In the genomic region with DNA sequence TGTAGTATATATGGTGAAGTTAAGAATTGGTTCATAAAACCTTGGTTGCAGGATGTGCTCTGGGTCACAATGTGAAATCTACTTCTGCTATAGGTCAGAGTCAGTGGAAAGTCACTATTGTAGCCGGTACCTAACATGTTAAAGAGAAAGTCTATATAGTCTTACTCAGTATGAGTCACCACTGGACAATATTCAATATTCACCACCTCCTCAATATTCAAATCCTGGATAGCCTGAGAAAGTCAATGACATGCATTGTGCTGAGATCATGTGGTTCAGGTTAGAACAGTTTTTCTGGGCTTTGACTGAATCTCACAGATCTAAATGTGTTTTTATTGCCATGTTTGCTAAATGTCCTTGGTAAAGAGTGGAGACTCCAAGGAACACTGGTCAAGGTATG, we compare ENCODE assay signal across 2 cellular contexts.
TF ChIP-seq lines count a peak whose summit lies in the region.

No MANE protein-coding gene starts in this region.

TF ChIP-seq in SK-N-SH, 30 proteins besides CTCF, POLR2A, EP300 and RAD21 (continued from another document):
- TF ChIP-seq RXRA (IDR thresholded peaks at IDR 0.05; ENCODE audit: borderline replicate concordance, low read depth) = no peak
- TF ChIP-seq FOSL2 (IDR thresholded peaks at IDR 0.05; ENCODE audit: borderline replicate concordance, low read depth) = peak; percentile 48; the same call in 1 of the 2 replicates

TF ChIP-seq in SK-N-SH treated with all-trans-retinoic acid at 6 μM for 48 hours, 23 proteins besides CTCF, POLR2A, EP300 and RAD21 (continued from another document):
- no peak for TF ChIP-seq ARNTL (CRISPR knock-in tag; IDR thresholded peaks at IDR 0.05; ENCODE audit: borderline replicate concordance, low read depth)
- TF ChIP-seq, protein P1, sequence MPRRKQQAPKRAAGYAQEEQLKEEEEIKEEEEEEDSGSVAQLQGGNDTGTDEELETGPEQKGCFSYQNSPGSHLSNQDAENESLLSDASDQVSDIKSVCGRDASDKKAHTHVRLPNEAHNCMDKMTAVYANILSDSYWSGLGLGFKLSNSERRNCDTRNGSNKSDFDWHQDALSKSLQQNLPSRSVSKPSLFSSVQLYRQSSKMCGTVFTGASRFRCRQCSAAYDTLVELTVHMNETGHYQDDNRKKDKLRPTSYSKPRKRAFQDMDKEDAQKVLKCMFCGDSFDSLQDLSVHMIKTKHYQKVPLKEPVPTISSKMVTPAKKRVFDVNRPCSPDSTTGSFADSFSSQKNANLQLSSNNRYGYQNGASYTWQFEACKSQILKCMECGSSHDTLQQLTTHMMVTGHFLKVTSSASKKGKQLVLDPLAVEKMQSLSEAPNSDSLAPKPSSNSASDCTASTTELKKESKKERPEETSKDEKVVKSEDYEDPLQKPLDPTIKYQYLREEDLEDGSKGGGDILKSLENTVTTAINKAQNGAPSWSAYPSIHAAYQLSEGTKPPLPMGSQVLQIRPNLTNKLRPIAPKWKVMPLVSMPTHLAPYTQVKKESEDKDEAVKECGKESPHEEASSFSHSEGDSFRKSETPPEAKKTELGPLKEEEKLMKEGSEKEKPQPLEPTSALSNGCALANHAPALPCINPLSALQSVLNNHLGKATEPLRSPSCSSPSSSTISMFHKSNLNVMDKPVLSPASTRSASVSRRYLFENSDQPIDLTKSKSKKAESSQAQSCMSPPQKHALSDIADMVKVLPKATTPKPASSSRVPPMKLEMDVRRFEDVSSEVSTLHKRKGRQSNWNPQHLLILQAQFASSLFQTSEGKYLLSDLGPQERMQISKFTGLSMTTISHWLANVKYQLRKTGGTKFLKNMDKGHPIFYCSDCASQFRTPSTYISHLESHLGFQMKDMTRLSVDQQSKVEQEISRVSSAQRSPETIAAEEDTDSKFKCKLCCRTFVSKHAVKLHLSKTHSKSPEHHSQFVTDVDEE (CRISPR knock-in tag; IDR thresholded peaks at IDR 0.05) = no peak
- TF ChIP-seq ZNF565 (CRISPR knock-in tag; conservative IDR thresholded peaks at IDR 0.05; ENCODE audit: low read depth) = no peak
- no peak for TF ChIP-seq ISL1 (CRISPR knock-in tag; IDR thresholded peaks at IDR 0.05)
- no peak for TF ChIP-seq ZNF8 (CRISPR knock-in tag; IDR thresholded peaks at IDR 0.05)
- no peak for TF ChIP-seq ESRRG (CRISPR knock-in tag; IDR thresholded peaks at IDR 0.05)
- TF ChIP-seq, protein P2, sequence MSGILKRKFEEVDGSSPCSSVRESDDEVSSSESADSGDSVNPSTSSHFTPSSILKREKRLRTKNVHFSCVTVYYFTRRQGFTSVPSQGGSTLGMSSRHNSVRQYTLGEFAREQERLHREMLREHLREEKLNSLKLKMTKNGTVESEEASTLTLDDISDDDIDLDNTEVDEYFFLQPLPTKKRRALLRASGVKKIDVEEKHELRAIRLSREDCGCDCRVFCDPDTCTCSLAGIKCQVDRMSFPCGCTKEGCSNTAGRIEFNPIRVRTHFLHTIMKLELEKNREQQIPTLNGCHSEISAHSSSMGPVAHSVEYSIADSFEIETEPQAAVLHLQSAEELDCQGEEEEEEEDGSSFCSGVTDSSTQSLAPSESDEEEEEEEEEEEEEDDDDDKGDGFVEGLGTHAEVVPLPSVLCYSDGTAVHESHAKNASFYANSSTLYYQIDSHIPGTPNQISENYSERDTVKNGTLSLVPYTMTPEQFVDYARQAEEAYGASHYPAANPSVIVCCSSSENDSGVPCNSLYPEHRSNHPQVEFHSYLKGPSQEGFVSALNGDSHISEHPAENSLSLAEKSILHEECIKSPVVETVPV (CRISPR knock-in tag; IDR thresholded peaks at IDR 0.05) = no peak
- TF ChIP-seq BACH2 (CRISPR knock-in tag; IDR thresholded peaks at IDR 0.05; ENCODE audit: borderline replicate concordance) = no peak
